ENCODE assay signal across 4 cellular contexts in the genomic region with DNA sequence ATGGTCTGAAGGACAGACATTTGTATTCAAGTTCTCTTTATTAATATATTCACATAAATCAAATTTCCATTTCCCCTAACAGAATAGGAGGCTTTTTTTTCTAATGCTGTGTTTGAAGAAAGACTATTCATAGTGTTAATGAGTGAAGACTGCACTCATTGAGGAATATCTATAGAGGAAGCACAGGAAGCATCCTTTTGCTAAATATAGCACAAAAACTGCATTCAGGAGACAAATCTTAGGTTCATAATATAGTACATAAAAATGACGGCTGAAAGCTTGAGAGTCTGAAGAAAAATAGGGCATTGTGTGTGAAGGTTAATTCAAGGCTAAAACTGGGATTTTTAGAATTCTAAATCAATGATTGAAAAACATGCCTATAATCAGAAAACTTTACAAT.
"Had no signal": no experiment of that assay in that cellular context is flagged by ENCODE, and none has a peak within 500 bp of the region (broad histone marks: within the 10 kb centered on the region; RNA-seq: fewer than 3 reads in every experiment).

No MANE protein-coding gene starts in this region.

- H3K27ac Mint-ChIP-seq: GM23338, H9 had no signal

- H3K4me3 Mint-ChIP-seq: GM23338, H9 had no signal

- H3K9me3 Mint-ChIP-seq: GM23338 had no signal

- H3K4me1 Mint-ChIP-seq: GM23338, H9 had no signal

- DNase-seq: H9, HCEC 1CT, IMR-90 had no signal
